ENCODE assay signal across 9 cellular contexts in genomic region chr22:38305481-38306448, GRCh38. TPM values are rescaled to one million over a fixed set of nuclear protein-coding genes. Genes with fewer than 3 reads are reported as not detected.
DNase-seq lines count a peak whose midpoint lies in the region; ATAC-seq lines count a peak whose summit lies in the region.
"Had no signal": no experiment of that assay in that cellular context is flagged by ENCODE, and none has a peak within 500 bp of the region (broad histone marks: within the 10 kb centered on the region; RNA-seq: fewer than 3 reads in every experiment).

No MANE protein-coding gene starts in this region.

- H3K36me3 ChIP-seq in BLaER1 treated with 17β-estradiol and CSF1 and Interleukin-3, amounts not matched to agents 10 nM and 100 nM: peaks cover 75 to 92% (median 79%) of the 10 kb centered on the region in 11 experiments
- peaks cover 32% of the 10 kb centered on the region for H3K36me3 ChIP-seq in muscle layer of colon (ENCODE audit: insufficient read depth, low read length)

- H3K27me3 ChIP-seq in BLaER1 treated with 17β-estradiol and CSF1 and Interleukin-3, amounts not matched to agents 10 nM and 100 nM: no peaks in the 10 kb centered on the region
- no peaks in the 10 kb centered on the region for H3K27me3 ChIP-seq in muscle layer of colon (ENCODE audit: control insufficient read depth in 1 of 2, insufficient read depth in 2 of 2, low read length in 2 of 2)

- H3K4me2 ChIP-seq in BLaER1 treated with 17β-estradiol and CSF1 and Interleukin-3, amounts not matched to agents 10 nM and 100 nM: peak overlapping the region; percentile 69 to 100 (median 98)

- peak overlapping the region in 9 of 11 experiments; percentile 50 to 93 (median 63); a peak in 18 of 22 replicates for H3K27ac ChIP-seq in BLaER1 treated with 17β-estradiol and CSF1 and Interleukin-3, amounts not matched to agents 10 nM and 100 nM
- peak overlapping the region; percentile 24 for H3K27ac ChIP-seq in muscle layer of colon (ENCODE audit: low read depth, low read length)

- no peaks in the 10 kb centered on the region for H3K9me3 Mint-ChIP-seq in T-helper 1 cell treated with Interleukin-12 subunit alpha and Interleukin-12 subunit beta and Interleukin-4 antibody, amounts not matched to agents 30 μg/mL and 1 μg/mL, for 36 hours

- ATAC-seq in GM19025 (IDR thresholded peaks at IDR 0.05; ENCODE audit: low read depth, unreplicated experiment) (peak; percentile 84), HG03196 (IDR thresholded peaks at IDR 0.05; ENCODE audit: unreplicated experiment) (peak; percentile 58), sciatic nerve (no peak)

- peaks cover 26% of the 10 kb centered on the region for H3K4me1 Mint-ChIP-seq in T-helper 1 cell treated with Interleukin-12 subunit alpha and Interleukin-12 subunit beta and Interleukin-4 antibody, amounts not matched to agents 30 μg/mL and 1 μg/mL, for 36 hours (ENCODE audit: low read depth)

- H3K9me3 ChIP-seq in BLaER1 treated with 17β-estradiol and CSF1 and Interleukin-3, amounts not matched to agents 10 nM and 100 nM (replicated peaks in 1 of 11): no peaks in the 10 kb centered on the region
- no peaks in the 10 kb centered on the region for H3K9me3 ChIP-seq in muscle layer of colon (ENCODE audit: low read length)
- H3K9me3 ChIP-seq: HAP-1 had no signal

- peaks cover 70 to 85% (median 73%) of the 10 kb centered on the region in 10 experiments for H3K4me1 ChIP-seq in BLaER1 treated with 17β-estradiol and CSF1 and Interleukin-3, amounts not matched to agents 10 nM and 100 nM
- H3K4me1 ChIP-seq in muscle layer of colon (ENCODE audit: insufficient read depth, low read length): peaks cover 53% of the 10 kb centered on the region

- intact Hi-C loops in sciatic nerve (cut with DNase I): no loop called here

- H3K4me3 Mint-ChIP-seq in T-helper 1 cell treated with Interleukin-12 subunit alpha and Interleukin-12 subunit beta and Interleukin-4 antibody, amounts not matched to agents 30 μg/mL and 1 μg/mL, for 36 hours: peak overlapping the region; percentile 15

- DNase-seq in dermis microvascular lymphatic vessel endothelial cell (ENCODE audit: low read depth in 2 of 2): peak; percentile 64 to 76
- DNase-seq in 8988T: no peak
- DNase-seq in sciatic nerve (ENCODE audit: low spot score): no peak

- H3K27ac Mint-ChIP-seq in T-helper 1 cell treated with Interleukin-12 subunit alpha and Interleukin-12 subunit beta and Interleukin-4 antibody, amounts not matched to agents 30 μg/mL and 1 μg/mL, for 36 hours: peak overlapping the region; percentile 71

- H3K4me3 ChIP-seq in BLaER1 treated with 17β-estradiol and CSF1 and Interleukin-3, amounts not matched to agents 10 nM and 100 nM: peak overlapping the region in 2 of 10 experiments; percentile 16 to 26; a peak in 2 of 20 replicates
- peak overlapping the region in 1 of 2 donors; percentile 25 for H3K4me3 ChIP-seq in muscle layer of colon (ENCODE audit: low read depth in 1 of 2, low read length in 2 of 2)
- H3K4me3 ChIP-seq: HAP-1 had no signal

- H3K27me3 Mint-ChIP-seq in T-helper 1 cell treated with Interleukin-12 subunit alpha and Interleukin-12 subunit beta and Interleukin-4 antibody, amounts not matched to agents 30 μg/mL and 1 μg/mL, for 36 hours (ENCODE audit: low read depth): no peaks in the 10 kb centered on the region

- H3K9ac ChIP-seq in BLaER1 treated with 17β-estradiol and CSF1 and Interleukin-3, amounts not matched to agents 10 nM and 100 nM: peak overlapping the region in 9 of 11 experiments; percentile 16 to 62 (median 48); a peak in 16 of 22 replicates
- H3K9ac ChIP-seq in muscle layer of colon (ENCODE audit: low read length): no peak overlapping the region

- H3K36me3 Mint-ChIP-seq in T-helper 1 cell treated with Interleukin-12 subunit alpha and Interleukin-12 subunit beta and Interleukin-4 antibody, amounts not matched to agents 30 μg/mL and 1 μg/mL, for 36 hours (ENCODE audit: low read depth): peaks cover 9% of the 10 kb centered on the region

- H4K20me1 ChIP-seq in BLaER1 treated with 17β-estradiol and CSF1 and Interleukin-3, amounts not matched to agents 10 nM and 100 nM: peaks cover 100% of the 10 kb centered on the region in 11 experiments

RNA-seq across cellular contexts. Expression of gene CSNK1E, which starts 11.5 kb away (rescaled TPM):
- total RNA-seq in dermis microvascular lymphatic vessel endothelial cell: 78.7 and 112 TPM in 2 replicates
- 184 TPM for total RNA-seq in sciatic nerve

RNA-seq across cellular contexts. Expression of gene TMEM184B, which starts 33.0 kb away (rescaled TPM):
- total RNA-seq in dermis microvascular lymphatic vessel endothelial cell: 25.4 and 32.9 TPM in 2 replicates
- 72.7 TPM for total RNA-seq in sciatic nerve

Comparison
In these comparisons a context has a peak if more than half of its experiments do, and no peak if none do; other contexts are left out.
1. DNase-seq: peak in dermis microvascular lymphatic vessel endothelial cell (2 of 2); none in 8988T (single experiment) and sciatic nerve (single experiment).